Comparison of ENCODE assay signal across 12 cellular contexts in the genomic region with DNA sequence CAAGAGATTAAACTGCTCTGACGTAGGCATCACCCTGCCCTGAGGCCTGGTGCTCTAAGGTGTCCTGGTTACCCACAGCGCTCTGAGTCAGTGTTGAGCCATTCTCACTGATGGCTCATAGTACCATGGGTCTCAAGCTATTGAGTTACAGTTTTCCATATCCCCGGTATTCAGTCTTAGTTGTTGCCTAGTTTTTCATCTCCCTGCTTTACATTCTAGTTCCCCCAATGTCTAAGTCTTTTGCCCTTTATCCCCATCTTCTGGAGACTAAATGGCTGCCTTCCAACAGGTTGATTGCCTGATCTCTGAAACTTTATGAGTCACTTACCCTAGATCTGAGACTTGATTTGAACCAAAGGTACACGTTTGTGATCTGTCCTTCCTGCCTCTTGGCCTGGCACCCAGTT.
DNase-seq lines count a peak whose midpoint lies in the region; ATAC-seq, FAIRE-seq and TF ChIP-seq lines count a peak whose summit lies in the region.
"Had no signal": no experiment of that assay in that cellular context is flagged by ENCODE, and none has a peak within 500 bp of the region (broad histone marks: within the 10 kb centered on the region; RNA-seq: fewer than 3 reads in every experiment).

No MANE protein-coding gene starts in this region.

- no peak for TF ChIP-seq CTCF in A549 (IDR thresholded peaks at IDR 0.05)
- no peak for TF ChIP-seq CTCF in GM13976 (IDR thresholded peaks at IDR 0.05; ENCODE audit: borderline replicate concordance, control extremely low read depth, extremely low read depth, insufficient read depth, missing control alignments)

- H3K4me2 ChIP-seq in A549 = peak overlapping the region; percentile 14; the same call in 1 of the 3 replicates

- POLR2A ChIA-PET in A549 (lab: Yijun Ruan, JAX) = no interaction called here

- DNase-seq in A549 (ENCODE audit: low read depth in 1 of 2, low spot score in 1 of 2) (peak; percentile 29 to 57), EH (ENCODE audit: low read depth) (peak; percentile 57), RKO (ENCODE audit: low spot score) (peak; percentile 44), fibroblast of peridontal ligament (ENCODE audit: extremely low read depth) (peak; percentile 39), GM13976 (ENCODE audit: low spot score) (no peak), HK-2 (ENCODE audit: unreplicated experiment) (no peak), NCI-H526 (lab: John Stamatoyannopoulos, UW) (no peak), NAMALWA (ENCODE audit: low spot score) (no peak)
- DNase-seq: CD8-positive, alpha-beta memory T cell; NCI-H1092; NCI-H446 treated with DMSO at 0.1 percent for 48 hours; SHP77 had no signal

- in situ Hi-C loops in GM13976 (cut with MboI; ENCODE audit: low sequenced_read_pairs, unreplicated experiment) = no loop called here

- TF ChIP-seq EP300 in A549 (IDR thresholded peaks at IDR 0.05) = no peak

- WGBS in A549 (ENCODE audit: missing lambda C conversion rate) = 28% methylated on average over 4 of the region's 4 CpGs

- no peak for TF ChIP-seq POLR2A in A549 (IDR thresholded peaks at IDR 0.05; ENCODE audit: low read length)

- peaks cover 10% of the 10 kb centered on the region; the same call in 2 of the 3 replicates for H3K4me1 ChIP-seq in A549

- CTCF ChIA-PET in A549 (lab: Yijun Ruan, JAX) = no interaction called here

- peak overlapping the region in 1 of 2 experiments; percentile 29; a peak in 3 of 6 replicates for H3K27ac ChIP-seq in A549

- TF ChIP-seq RAD21 in A549 (conservative IDR thresholded peaks at IDR 0.05 in 1 of 2, IDR thresholded peaks at IDR 0.05 in 1 of 2) = no peak

- H3K4me3 ChIP-seq in A549 = no peak overlapping the region

- H3K9me3 ChIP-seq in A549 = no peaks in the 10 kb centered on the region; the same call in 2 of the 3 replicates

- peak; percentile 84 to 96 for ATAC-seq in A549

- no peak for FAIRE-seq in A549 (lab: Jason Lieb, UNC)

TF ChIP-seq in A549, 52 proteins besides CTCF, POLR2A, EP300 and RAD21:
- no peak for TF ChIP-seq FOSL2 (IDR thresholded peaks at IDR 0.05)
- TF ChIP-seq FOSL2 (CRISPR knock-in tag; IDR thresholded peaks at IDR 0.05) = peak; percentile 15; the same call in 1 of the 2 replicates
- TF ChIP-seq KDM5A (IDR thresholded peaks at IDR 0.05) = no peak
- TF ChIP-seq KDM1A (IDR thresholded peaks at IDR 0.05; ENCODE audit: low read depth) = no peak

Comparison
In these comparisons a context has a peak if more than half of its experiments do, and no peak if none do; other contexts are left out.
1. DNase-seq: peak in A549 (2 of 2), EH (single experiment), RKO (single experiment) and fibroblast of peridontal ligament (single experiment); none in GM13976 (single experiment), HK-2 (single experiment), NCI-H526 (0 of 2) and NAMALWA (single experiment).